Comparison of ENCODE assay signal across 12 cellular contexts in the genomic region with DNA sequence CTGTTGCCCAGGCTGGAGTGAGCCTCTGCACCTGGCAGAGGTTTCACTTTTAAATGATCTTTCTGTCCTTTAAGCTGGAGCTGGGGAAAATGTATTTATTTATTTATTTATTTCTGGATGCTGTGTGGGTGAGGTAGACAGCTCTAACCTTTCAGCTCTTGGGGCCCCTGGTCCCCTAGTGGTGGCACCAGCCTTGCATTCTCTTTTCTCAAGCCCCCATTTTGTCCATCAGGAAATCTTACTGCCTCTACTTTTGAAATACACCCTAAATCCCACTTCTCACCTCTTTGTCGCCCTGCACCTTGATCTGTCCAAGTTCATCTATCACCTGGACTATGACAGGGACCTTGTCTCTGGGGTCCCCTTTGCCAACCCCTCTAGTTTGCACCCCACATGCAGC. TPM values are rescaled to one million over a fixed set of nuclear protein-coding genes. Genes with fewer than 3 reads are reported as not detected.
DNase-seq lines count a peak whose midpoint lies in the region; ATAC-seq and TF ChIP-seq lines count a peak whose summit lies in the region.
"Had no signal": no experiment of that assay in that cellular context is flagged by ENCODE, and none has a peak within 500 bp of the region (broad histone marks: within the 10 kb centered on the region; RNA-seq: fewer than 3 reads in every experiment).

No MANE protein-coding gene starts in this region.

- peak overlapping the region; percentile 47 for H3K4me3 Mint-ChIP-seq in activated naive CD4-positive, alpha-beta T cell treated with anti-CD3 and anti-CD28 coated beads, Interleukin-2, amount 50 U/mL, for 24 hours
- H3K4me3 Mint-ChIP-seq in endodermal cell, result no peak overlapping the region
- no peak overlapping the region for H3K4me3 Mint-ChIP-seq in CD8-positive, alpha-beta T cell
- H3K4me3 Mint-ChIP-seq: activated naive CD8-positive, alpha-beta T cell treated with anti-CD3 and anti-CD28 coated beads, Interleukin-2, amount 10 ng/mL, durations not matched to agents 7 days and 5 days had no signal

- no peak overlapping the region for H3K9ac ChIP-seq in endodermal cell (ENCODE audit: extremely low read depth, low read length, poor library complexity, severe bottlenecking)

- TF ChIP-seq CTCF in endodermal cell (conservative IDR thresholded peaks at IDR 0.05) (peak; percentile 68), spleen (IDR thresholded peaks at IDR 0.05 in 8 of 11, conservative IDR thresholded peaks at IDR 0.05 in 3 of 11) (no peak)
- no peak for TF ChIP-seq CTCF in CD8-positive, alpha-beta T cell (IDR thresholded peaks at IDR 0.05)

- 88 to 91% methylated on average over 1 of the region's 1 CpG for WGBS in endodermal cell (ENCODE audit: insufficient coverage in 1 of 2, insufficient read length in 1 of 2), 2 experiments
- 92 to 97% (median 95%) methylated on average over 1 of the region's 1 CpG for WGBS in spleen, 5 donors

- no peak overlapping the region for H3K4me3 ChIP-seq in endodermal cell (ENCODE audit: low read length)
- no peak overlapping the region for H3K4me3 ChIP-seq in spleen
- H3K4me3 ChIP-seq in CD8-positive, alpha-beta T cell (ENCODE audit: low read depth, low read length), result no peak overlapping the region

- CTCF ChIA-PET in CD8-positive, alpha-beta T cell (lab: Charles Lee), result interaction anchor here (0.8 to 3.6 kb wide), 3 partner anchors 12 to 102 kb away, joined by 3 to 41 read pairs (median 3); a partner anchor contains a TSS

- intact Hi-C loops in spleen (cut with DNase I; ENCODE audit: low total_unique reads), result no loop called here
- intact Hi-C loops in CD8-positive, alpha-beta T cell (cut with DNase I, micrococcal nuclease), result no loop called here

- no peak overlapping the region for H3K27ac Mint-ChIP-seq in activated naive CD4-positive, alpha-beta T cell treated with anti-CD3 and anti-CD28 coated beads, Interleukin-2, amount 50 U/mL, for 24 hours
- peak overlapping the region; percentile 20 for H3K27ac Mint-ChIP-seq in endodermal cell
- H3K27ac Mint-ChIP-seq in CD8-positive, alpha-beta T cell, result no peak overlapping the region
- H3K27ac Mint-ChIP-seq: activated naive CD8-positive, alpha-beta T cell treated with anti-CD3 and anti-CD28 coated beads, Interleukin-2, amount 10 ng/mL, durations not matched to agents 7 days and 5 days had no signal

- no peaks in the 10 kb centered on the region for H3K27me3 Mint-ChIP-seq in activated naive CD4-positive, alpha-beta T cell treated with anti-CD3 and anti-CD28 coated beads, Interleukin-2, amount 50 U/mL, for 24 hours
- no peaks in the 10 kb centered on the region for H3K27me3 Mint-ChIP-seq in endodermal cell (ENCODE audit: insufficient read depth)
- no peaks in the 10 kb centered on the region for H3K27me3 Mint-ChIP-seq in CD8-positive, alpha-beta T cell (ENCODE audit: low read depth)
- H3K27me3 Mint-ChIP-seq: activated naive CD8-positive, alpha-beta T cell treated with anti-CD3 and anti-CD28 coated beads, Interleukin-2, amount 10 ng/mL, durations not matched to agents 7 days and 5 days had no signal

- H3K9me3 Mint-ChIP-seq in activated naive CD4-positive, alpha-beta T cell treated with anti-CD3 and anti-CD28 coated beads, Interleukin-2, amount 50 U/mL, for 24 hours, result no peaks in the 10 kb centered on the region
- no peaks in the 10 kb centered on the region for H3K9me3 Mint-ChIP-seq in endodermal cell
- H3K9me3 Mint-ChIP-seq in CD8-positive, alpha-beta T cell, result no peaks in the 10 kb centered on the region
- H3K9me3 Mint-ChIP-seq: activated naive CD8-positive, alpha-beta T cell treated with anti-CD3 and anti-CD28 coated beads, Interleukin-2, amount 10 ng/mL, durations not matched to agents 7 days and 5 days had no signal

- H3K36me3 ChIP-seq in endodermal cell (ENCODE audit: control insufficient read depth, insufficient read depth, low read length) (no peaks in the 10 kb centered on the region), spleen (peaks cover 0 to 3% (median 0%) of the 10 kb centered on the region in 6 donors)
- H3K36me3 ChIP-seq in CD8-positive, alpha-beta T cell (ENCODE audit: insufficient read depth, low read length), result no peaks in the 10 kb centered on the region

- no peak overlapping the region for H3K27ac ChIP-seq in endodermal cell (ENCODE audit: low read depth, low read length)
- peak overlapping the region in 5 of 8 donors; percentile 33 to 99 (median 96) for H3K27ac ChIP-seq in spleen
- no peak overlapping the region for H3K27ac ChIP-seq in CD8-positive, alpha-beta T cell (ENCODE audit: low read depth, low read length)

- peaks cover 3% of the 10 kb centered on the region for H3K36me3 Mint-ChIP-seq in activated naive CD4-positive, alpha-beta T cell treated with anti-CD3 and anti-CD28 coated beads, Interleukin-2, amount 50 U/mL, for 24 hours
- H3K36me3 Mint-ChIP-seq in endodermal cell (ENCODE audit: low read depth), result peaks cover 7% of the 10 kb centered on the region
- peaks cover 12% of the 10 kb centered on the region for H3K36me3 Mint-ChIP-seq in CD8-positive, alpha-beta T cell

- POLR2A ChIA-PET in CD8-positive, alpha-beta T cell (lab: Charles Lee), result interaction anchor here (1.0 to 3.2 kb wide), 2 partner anchors 12 to 74 kb away, joined by 10 to 57 read pairs; a partner anchor contains a TSS

- no peak for TF ChIP-seq POLR2A in spleen (IDR thresholded peaks at IDR 0.05)

- H3K4me1 Mint-ChIP-seq in activated naive CD4-positive, alpha-beta T cell treated with anti-CD3 and anti-CD28 coated beads, Interleukin-2, amount 50 U/mL, for 24 hours, result peaks cover 31% of the 10 kb centered on the region
- no peaks in the 10 kb centered on the region for H3K4me1 Mint-ChIP-seq in endodermal cell
- H3K4me1 Mint-ChIP-seq in CD8-positive, alpha-beta T cell (ENCODE audit: low read depth), result peaks cover 22% of the 10 kb centered on the region

- DNase-seq in activated naive CD4-positive, alpha-beta T cell treated with Interleukin-2 at 50 U/mL for 16 hours, result no peak
- DNase-seq in NAMALWA (ENCODE audit: low spot score), result peak; percentile 67
- peak; percentile 58 for DNase-seq in endodermal cell
- DNase-seq in spleen, result no peak
- DNase-seq in CD8-positive, alpha-beta T cell, result no peak
- no peak for DNase-seq in cerebellar cortex (ENCODE audit: low spot score)
- DNase-seq: activated naive CD8-positive, alpha-beta T cell treated with anti-CD3 and anti-CD28 coated beads, Interleukin-2, amount 10 ng/mL, durations not matched to agents 7 days and 5 days; mesendoderm; NCI-H510A; T-helper 9 cell had no signal

- no peaks in the 10 kb centered on the region for H3K4me1 ChIP-seq in endodermal cell (ENCODE audit: control insufficient read depth, insufficient read depth, low read length)
- peaks cover 10 to 89% (median 43%) of the 10 kb centered on the region in 6 donors for H3K4me1 ChIP-seq in spleen
- H3K4me1 ChIP-seq in CD8-positive, alpha-beta T cell (ENCODE audit: insufficient read depth, low read length), result peaks cover 21% of the 10 kb centered on the region

- no peaks in the 10 kb centered on the region for H3K9me3 ChIP-seq in endodermal cell (ENCODE audit: control insufficient read depth, low read length)
- no peaks in the 10 kb centered on the region for H3K9me3 ChIP-seq in spleen
- H3K9me3 ChIP-seq in CD8-positive, alpha-beta T cell (ENCODE audit: low read length), result no peaks in the 10 kb centered on the region

- H3K27me3 ChIP-seq in endodermal cell (ENCODE audit: control insufficient read depth, insufficient read depth, low read length, poor library complexity, severe bottlenecking) (no peaks in the 10 kb centered on the region), spleen (replicated peaks in 1 of 7) (no peaks in the 10 kb centered on the region)
- no peaks in the 10 kb centered on the region for H3K27me3 ChIP-seq in CD8-positive, alpha-beta T cell (ENCODE audit: insufficient read depth, low read length)

- ATAC-seq in CD8-positive, alpha-beta T cell, result no peak
- ATAC-seq in HG02938 (IDR thresholded peaks at IDR 0.05; ENCODE audit: unreplicated experiment), result no peak

RNA-seq across cellular contexts. Expression of a gene that starts 2.1 kb away (rescaled TPM):
- total RNA-seq in endodermal cell, result 1 to 10 TPM; 4.5 to 6.2 TPM
- 8.9 TPM for polyA plus RNA-seq in endodermal cell (2013, experiment 1 of 2)
- 12.0 TPM for polyA plus RNA-seq in endodermal cell (2013, experiment 2 of 2)
- total RNA-seq in spleen, result 10 to 100 TPM in 1 of 7 donors, 1 to 10 TPM in 6; 7.5 to 10.2 (median 8.4) TPM
- 10 to 100 TPM in 2 of 3 donors, 1 to 10 TPM in 1; 8.6 to 11.9 (median 10.5) TPM for polyA plus RNA-seq in spleen
- total RNA-seq in CD8-positive, alpha-beta T cell, result 10 to 100 TPM; 19.6 to 25.9 TPM

RNA-seq across cellular contexts. Expression of a gene that starts 10.2 kb away (rescaled TPM):
- 10 to 100 TPM in 1 of 2 donors, 1 to 10 TPM in 1; 5.7 to 16.5 TPM for total RNA-seq in endodermal cell
- polyA plus RNA-seq in endodermal cell (2013, experiment 1 of 2), result 8.9 TPM
- polyA plus RNA-seq in endodermal cell (2013, experiment 2 of 2), result 10.4 TPM
- 10 to 100 TPM; 19.3 to 62.0 (median 23.5) TPM for total RNA-seq in spleen
- 10 to 100 TPM; 13.4 to 37.1 (median 34.4) TPM for polyA plus RNA-seq in spleen
- 1 to 10 TPM; 7.8 to 9.7 TPM for total RNA-seq in CD8-positive, alpha-beta T cell

RNA-seq across cellular contexts. Expression of a gene that starts 12.4 kb away (rescaled TPM):
- 10 to 100 TPM; 56.3 to 60.1 TPM for total RNA-seq in endodermal cell
- 21.7 TPM for polyA plus RNA-seq in endodermal cell (2013, experiment 1 of 2)
- polyA plus RNA-seq in endodermal cell (2013, experiment 2 of 2), result 26.9 TPM
- 100 to 1,000 TPM in 6 of 7 donors, 10 to 100 TPM in 1; 79.3 to 147 (median 130) TPM for total RNA-seq in spleen
- 10 to 100 TPM; 23.0 to 56.0 (median 25.2) TPM for polyA plus RNA-seq in spleen
- 100 to 1,000 TPM; 652 to 710 TPM for total RNA-seq in CD8-positive, alpha-beta T cell

RNA-seq across cellular contexts. Expression of a gene that starts 31.1 kb away (rescaled TPM):
- total RNA-seq in endodermal cell (10 to 100 TPM; 15.7 to 23.6 TPM), spleen (10 to 100 TPM; 10.1 to 21.0 (median 14.0) TPM)
- polyA plus RNA-seq in endodermal cell (2013, experiment 1 of 2), result 21.9 TPM
- polyA plus RNA-seq in endodermal cell (2013, experiment 2 of 2), result 19.8 TPM
- polyA plus RNA-seq in spleen, result 10 to 100 TPM; 32.1 to 53.8 (median 42.3) TPM
- total RNA-seq in CD8-positive, alpha-beta T cell, result 1 to 10 TPM; 4.1 to 5.5 TPM

RNA-seq across cellular contexts. Expression of a gene that starts 31.5 kb away (rescaled TPM):
- total RNA-seq in endodermal cell (10 to 100 TPM; 18.0 to 21.6 TPM), spleen (10 to 100 TPM; 10.3 to 55.6 (median 28.3) TPM)
- 44.2 TPM for polyA plus RNA-seq in endodermal cell (2013, experiment 1 of 2)
- 36.3 TPM for polyA plus RNA-seq in endodermal cell (2013, experiment 2 of 2)
- polyA plus RNA-seq in spleen, result 10 to 100 TPM; 28.0 to 34.9 (median 29.9) TPM
- total RNA-seq in CD8-positive, alpha-beta T cell, result 10 to 100 TPM; 19.4 to 20.5 TPM

Comparison
In these comparisons a context has a peak if more than half of its experiments do, and no peak if none do; other contexts are left out.
1. DNase-seq: peak in NAMALWA (single experiment) and endodermal cell (single experiment); none in activated naive CD4-positive, alpha-beta T cell treated with Interleukin-2 at 50 U/mL for 16 hours (single experiment), spleen (single experiment), CD8-positive, alpha-beta T cell (0 of 7) and cerebellar cortex (single experiment).
2. H3K27ac ChIP-seq: peak in spleen (5 of 8); none in endodermal cell (single experiment) and CD8-positive, alpha-beta T cell (single experiment).
3. RNA of a gene that starts 12.4 kb away (total RNA-seq): 652 to 710 TPM in CD8-positive, alpha-beta T cell; 79.3 to 147 TPM in spleen and 56.3 to 60.1 TPM in endodermal cell; every median in the first group is over 4 times any median in the second.